In genomic region chr1:112894010-112894292, GRCh38 we compare ENCODE assay signal across 1 cellular context.
TF ChIP-seq lines count a peak whose summit lies in the region.

No MANE protein-coding gene starts in this region.

TF ChIP-seq in K562, 482 proteins besides CTCF, POLR2A, EP300 and RAD21 (continued from another document):
- 0 out of 6 replicates have a peak, but pooled peaks of 1 of the 3 experiments have one; percentile 29 for TF ChIP-seq ZBTB11 (CRISPR knock-in tag; IDR thresholded peaks at IDR 0.05)
- no peak for TF ChIP-seq SRSF9 (IDR thresholded peaks at IDR 0.05; ENCODE audit: borderline replicate concordance, low read depth, low read length)
- TF ChIP-seq, protein P1, sequence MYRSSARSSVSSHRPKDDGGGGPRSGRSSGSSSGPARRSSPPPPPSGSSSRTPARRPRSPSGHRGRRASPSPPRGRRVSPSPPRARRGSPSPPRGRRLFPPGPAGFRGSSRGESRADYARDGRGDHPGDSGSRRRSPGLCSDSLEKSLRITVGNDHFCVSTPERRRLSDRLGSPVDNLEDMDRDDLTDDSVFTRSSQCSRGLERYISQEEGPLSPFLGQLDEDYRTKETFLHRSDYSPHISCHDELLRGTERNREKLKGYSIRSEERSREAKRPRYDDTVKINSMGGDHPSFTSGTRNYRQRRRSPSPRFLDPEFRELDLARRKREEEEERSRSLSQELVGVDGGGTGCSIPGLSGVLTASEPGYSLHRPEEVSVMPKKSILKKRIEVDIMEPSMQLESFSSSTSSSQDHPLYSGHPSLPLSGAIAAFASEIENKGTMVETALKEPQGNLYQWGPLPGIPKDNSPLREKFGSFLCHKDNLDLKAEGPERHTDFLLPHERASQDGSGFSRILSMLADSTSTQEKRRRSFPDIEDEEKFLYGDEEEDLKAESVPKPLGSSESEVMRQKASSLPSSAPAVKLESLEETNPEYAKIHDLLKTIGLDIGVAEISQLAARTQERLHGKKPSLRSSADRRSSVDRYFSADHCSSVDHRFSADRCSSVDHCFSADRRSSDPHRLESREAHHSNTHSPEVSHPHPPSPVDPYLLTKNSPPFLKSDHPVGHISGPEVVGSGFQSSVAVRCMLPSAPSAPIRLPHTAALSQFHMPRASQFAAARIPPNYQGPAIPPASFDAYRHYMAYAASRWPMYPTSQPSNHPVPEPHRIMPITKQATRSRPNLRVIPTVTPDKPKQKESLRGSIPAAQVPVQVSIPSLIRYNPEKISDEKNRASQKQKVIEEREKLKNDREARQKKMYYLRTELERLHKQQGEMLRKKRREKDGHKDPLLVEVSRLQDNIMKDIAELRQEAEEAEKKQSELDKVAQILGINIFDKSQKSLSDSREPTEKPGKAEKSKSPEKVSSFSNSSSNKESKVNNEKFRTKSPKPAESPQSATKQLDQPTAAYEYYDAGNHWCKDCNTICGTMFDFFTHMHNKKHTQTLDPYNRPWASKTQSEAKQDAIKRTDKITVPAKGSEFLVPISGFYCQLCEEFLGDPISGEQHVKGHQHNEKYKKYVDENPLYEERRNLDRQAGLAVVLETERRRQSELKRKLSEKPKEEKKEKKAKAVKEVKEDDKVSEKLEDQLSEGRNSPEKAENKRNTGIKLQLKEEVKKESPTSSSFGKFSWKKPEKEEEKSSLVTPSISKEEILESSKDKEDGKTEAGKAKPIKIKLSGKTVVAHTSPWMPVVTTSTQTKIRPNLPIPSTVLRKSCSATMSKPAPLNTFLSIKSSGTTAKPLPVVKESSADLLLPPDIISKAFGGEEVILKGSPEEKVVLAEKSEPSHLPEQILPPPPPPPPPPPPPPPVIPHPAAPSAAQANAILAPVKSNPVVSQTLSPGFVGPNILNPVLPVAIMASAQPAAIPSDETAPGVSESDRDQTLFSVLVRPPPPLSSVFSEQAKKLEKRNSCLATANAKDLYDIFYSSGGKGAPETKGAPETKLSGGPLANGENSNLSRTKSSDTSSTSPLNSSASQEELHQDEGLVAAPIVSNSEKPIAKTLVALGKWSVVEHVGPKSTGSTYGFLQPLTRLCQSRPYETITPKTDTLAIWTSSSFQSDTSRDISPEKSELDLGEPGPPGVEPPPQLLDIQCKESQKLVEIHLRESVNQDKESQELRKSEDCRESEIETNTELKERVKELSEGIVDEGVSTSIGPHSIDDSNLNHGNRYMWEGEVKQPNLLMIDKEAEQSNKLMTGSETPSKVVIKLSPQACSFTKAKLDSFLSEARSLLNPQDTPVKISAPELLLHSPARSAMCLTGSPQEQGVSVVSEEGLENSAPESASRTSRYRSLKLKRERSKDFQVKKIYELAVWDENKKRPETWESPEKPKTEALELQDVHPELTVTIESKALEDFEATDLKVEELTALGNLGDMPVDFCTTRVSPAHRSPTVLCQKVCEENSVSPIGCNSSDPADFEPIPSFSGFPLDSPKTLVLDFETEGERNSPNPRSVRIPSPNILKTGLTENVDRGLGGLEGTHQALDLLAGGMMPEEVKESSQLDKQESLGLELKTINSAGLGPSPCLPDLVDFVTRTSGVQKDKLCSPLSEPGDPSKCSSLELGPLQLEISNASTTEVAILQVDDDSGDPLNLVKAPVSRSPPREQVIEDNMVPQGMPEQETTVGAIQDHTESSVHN (IDR thresholded peaks at IDR 0.05; ENCODE audit: borderline replicate concordance in 1 of 2, low read depth in 1 of 2): no peak
- TF ChIP-seq ELF4 (CRISPR knock-in tag; IDR thresholded peaks at IDR 0.05): no peak
- TF ChIP-seq, protein P2, sequence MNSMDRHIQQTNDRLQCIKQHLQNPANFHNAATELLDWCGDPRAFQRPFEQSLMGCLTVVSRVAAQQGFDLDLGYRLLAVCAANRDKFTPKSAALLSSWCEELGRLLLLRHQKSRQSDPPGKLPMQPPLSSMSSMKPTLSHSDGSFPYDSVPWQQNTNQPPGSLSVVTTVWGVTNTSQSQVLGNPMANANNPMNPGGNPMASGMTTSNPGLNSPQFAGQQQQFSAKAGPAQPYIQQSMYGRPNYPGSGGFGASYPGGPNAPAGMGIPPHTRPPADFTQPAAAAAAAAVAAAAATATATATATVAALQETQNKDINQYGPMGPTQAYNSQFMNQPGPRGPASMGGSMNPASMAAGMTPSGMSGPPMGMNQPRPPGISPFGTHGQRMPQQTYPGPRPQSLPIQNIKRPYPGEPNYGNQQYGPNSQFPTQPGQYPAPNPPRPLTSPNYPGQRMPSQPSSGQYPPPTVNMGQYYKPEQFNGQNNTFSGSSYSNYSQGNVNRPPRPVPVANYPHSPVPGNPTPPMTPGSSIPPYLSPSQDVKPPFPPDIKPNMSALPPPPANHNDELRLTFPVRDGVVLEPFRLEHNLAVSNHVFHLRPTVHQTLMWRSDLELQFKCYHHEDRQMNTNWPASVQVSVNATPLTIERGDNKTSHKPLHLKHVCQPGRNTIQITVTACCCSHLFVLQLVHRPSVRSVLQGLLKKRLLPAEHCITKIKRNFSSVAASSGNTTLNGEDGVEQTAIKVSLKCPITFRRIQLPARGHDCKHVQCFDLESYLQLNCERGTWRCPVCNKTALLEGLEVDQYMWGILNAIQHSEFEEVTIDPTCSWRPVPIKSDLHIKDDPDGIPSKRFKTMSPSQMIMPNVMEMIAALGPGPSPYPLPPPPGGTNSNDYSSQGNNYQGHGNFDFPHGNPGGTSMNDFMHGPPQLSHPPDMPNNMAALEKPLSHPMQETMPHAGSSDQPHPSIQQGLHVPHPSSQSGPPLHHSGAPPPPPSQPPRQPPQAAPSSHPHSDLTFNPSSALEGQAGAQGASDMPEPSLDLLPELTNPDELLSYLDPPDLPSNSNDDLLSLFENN (IDR thresholded peaks at IDR 0.05; ENCODE audit: low read depth in 2 of 2, low read length in 2 of 2): 0 out of 4 replicates have a peak, but pooled peaks of 1 of the 2 experiments have one; percentile 33
